Comparison of ENCODE assay signal across 1 cellular context in the genomic region with DNA sequence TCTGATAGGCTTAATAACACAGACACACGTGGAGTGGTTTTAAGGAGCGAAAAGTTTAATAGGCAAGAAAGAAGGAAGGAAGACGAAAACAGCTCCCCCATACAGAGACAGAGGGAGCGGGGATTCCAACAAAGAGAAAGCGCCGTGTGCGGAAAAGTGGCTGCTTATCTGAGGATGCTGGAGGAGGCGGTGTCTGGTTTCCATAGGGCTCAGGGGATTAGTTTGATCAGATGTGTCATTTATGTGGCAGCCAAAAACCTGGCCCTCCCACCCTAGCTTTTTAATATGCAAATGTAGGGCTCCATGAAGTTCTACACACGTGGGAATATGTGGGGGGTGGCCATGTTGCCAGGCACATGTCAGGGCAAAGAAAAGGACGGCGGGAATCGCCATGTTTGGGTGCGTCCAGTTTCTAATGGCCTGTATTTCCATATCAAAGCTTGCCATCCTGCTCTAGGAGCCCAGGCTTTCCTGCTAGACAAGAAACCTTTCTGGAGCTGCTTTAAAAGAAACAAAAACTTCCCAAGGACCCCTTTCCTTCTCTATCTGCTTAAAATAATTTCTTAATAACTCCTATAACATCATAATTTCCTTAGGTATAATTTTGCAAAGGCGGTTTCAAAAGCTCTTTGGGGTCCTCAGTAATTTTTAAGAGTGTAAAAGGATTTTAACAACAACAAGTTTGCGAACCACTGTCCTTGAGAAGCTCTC.
A peak's percentile ranks its signal among the peaks of the same experiment; 100 is the strongest.
TF ChIP-seq lines count a peak whose summit lies in the region.

No MANE protein-coding gene starts in this region.

TF ChIP-seq in HEK293, 187 proteins besides CTCF, POLR2A, EP300 and RAD21 (continued from another document):
- peak; percentile 25; the same call in 1 of the 2 replicates for TF ChIP-seq PATZ1 (tag by site-specific recombination; IDR thresholded peaks at IDR 0.05)
- no peak for TF ChIP-seq ZBTB26 (tag by site-specific recombination; optimal IDR thresholded peaks at IDR 0.05)
- TF ChIP-seq ZNF529 (tag by site-specific recombination; IDR thresholded peaks at IDR 0.05; ENCODE audit: insufficient replicate concordance): no peak
- peak; percentile 22; the same call in 1 of the 2 replicates for TF ChIP-seq ZBTB20 (tag by site-specific recombination; IDR thresholded peaks at IDR 0.05)
- no peak for TF ChIP-seq ZNF571 (tag by site-specific recombination; IDR thresholded peaks at IDR 0.05)
- TF ChIP-seq ZNF585B (tag by site-specific recombination; IDR thresholded peaks at IDR 0.05): no peak
- TF ChIP-seq ZNF394 (tag by site-specific recombination; IDR thresholded peaks at IDR 0.05; ENCODE audit: borderline replicate concordance): peak; percentile 28; the same call in 1 of the 2 replicates
- TF ChIP-seq YY1 (tag by site-specific recombination; IDR thresholded peaks at IDR 0.05): peak; percentile 52; the same call in 1 of the 2 replicates
- TF ChIP-seq ZFHX2 (tag by site-specific recombination; conservative IDR thresholded peaks at IDR 0.05): peak; percentile 32
- peak; percentile 88; the same call in 1 of the 2 replicates for TF ChIP-seq PRDM10 (tag by site-specific recombination; IDR thresholded peaks at IDR 0.05)
- 0 out of 2 replicates have a peak, but pooled peaks have one; percentile 45 for TF ChIP-seq HIC1 (tag by site-specific recombination; IDR thresholded peaks at IDR 0.05)
- peak; percentile 76 for TF ChIP-seq ZNF366 (tag by site-specific recombination; conservative IDR thresholded peaks at IDR 0.05)
- 0 out of 2 replicates have a peak, but pooled peaks have one; percentile 16 for TF ChIP-seq PRDM1 (tag by site-specific recombination; IDR thresholded peaks at IDR 0.05)
- TF ChIP-seq PRDM4 (tag by site-specific recombination; IDR thresholded peaks at IDR 0.05): no peak
- peak; percentile 25; the same call in 1 of the 2 replicates for TF ChIP-seq WT1 (tag by site-specific recombination; IDR thresholded peaks at IDR 0.05)
- TF ChIP-seq KLF9 (tag by site-specific recombination; IDR thresholded peaks at IDR 0.05; ENCODE audit: low read depth): no peak
- TF ChIP-seq, protein P1, sequence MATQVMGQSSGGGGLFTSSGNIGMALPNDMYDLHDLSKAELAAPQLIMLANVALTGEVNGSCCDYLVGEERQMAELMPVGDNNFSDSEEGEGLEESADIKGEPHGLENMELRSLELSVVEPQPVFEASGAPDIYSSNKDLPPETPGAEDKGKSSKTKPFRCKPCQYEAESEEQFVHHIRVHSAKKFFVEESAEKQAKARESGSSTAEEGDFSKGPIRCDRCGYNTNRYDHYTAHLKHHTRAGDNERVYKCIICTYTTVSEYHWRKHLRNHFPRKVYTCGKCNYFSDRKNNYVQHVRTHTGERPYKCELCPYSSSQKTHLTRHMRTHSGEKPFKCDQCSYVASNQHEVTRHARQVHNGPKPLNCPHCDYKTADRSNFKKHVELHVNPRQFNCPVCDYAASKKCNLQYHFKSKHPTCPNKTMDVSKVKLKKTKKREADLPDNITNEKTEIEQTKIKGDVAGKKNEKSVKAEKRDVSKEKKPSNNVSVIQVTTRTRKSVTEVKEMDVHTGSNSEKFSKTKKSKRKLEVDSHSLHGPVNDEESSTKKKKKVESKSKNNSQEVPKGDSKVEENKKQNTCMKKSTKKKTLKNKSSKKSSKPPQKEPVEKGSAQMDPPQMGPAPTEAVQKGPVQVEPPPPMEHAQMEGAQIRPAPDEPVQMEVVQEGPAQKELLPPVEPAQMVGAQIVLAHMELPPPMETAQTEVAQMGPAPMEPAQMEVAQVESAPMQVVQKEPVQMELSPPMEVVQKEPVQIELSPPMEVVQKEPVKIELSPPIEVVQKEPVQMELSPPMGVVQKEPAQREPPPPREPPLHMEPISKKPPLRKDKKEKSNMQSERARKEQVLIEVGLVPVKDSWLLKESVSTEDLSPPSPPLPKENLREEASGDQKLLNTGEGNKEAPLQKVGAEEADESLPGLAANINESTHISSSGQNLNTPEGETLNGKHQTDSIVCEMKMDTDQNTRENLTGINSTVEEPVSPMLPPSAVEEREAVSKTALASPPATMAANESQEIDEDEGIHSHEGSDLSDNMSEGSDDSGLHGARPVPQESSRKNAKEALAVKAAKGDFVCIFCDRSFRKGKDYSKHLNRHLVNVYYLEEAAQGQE (tag by site-specific recombination; IDR thresholded peaks at IDR 0.05): no peak
- TF ChIP-seq, protein P2, sequence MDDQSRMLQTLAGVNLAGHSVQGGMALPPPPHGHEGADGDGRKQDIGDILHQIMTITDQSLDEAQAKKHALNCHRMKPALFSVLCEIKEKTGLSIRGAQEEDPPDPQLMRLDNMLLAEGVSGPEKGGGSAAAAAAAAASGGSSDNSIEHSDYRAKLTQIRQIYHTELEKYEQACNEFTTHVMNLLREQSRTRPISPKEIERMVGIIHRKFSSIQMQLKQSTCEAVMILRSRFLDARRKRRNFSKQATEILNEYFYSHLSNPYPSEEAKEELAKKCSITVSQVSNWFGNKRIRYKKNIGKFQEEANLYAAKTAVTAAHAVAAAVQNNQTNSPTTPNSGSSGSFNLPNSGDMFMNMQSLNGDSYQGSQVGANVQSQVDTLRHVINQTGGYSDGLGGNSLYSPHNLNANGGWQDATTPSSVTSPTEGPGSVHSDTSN (CRISPR knock-in tag; IDR thresholded peaks at IDR 0.05): no peak
- no peak for TF ChIP-seq ZNF548 (tag by site-specific recombination; IDR thresholded peaks at IDR 0.05)
- TF ChIP-seq ZNF843 (tag by site-specific recombination; IDR thresholded peaks at IDR 0.05): 0 out of 2 replicates have a peak, but pooled peaks have one; percentile 21
- peak; percentile 99 for TF ChIP-seq MZF1 (tag by site-specific recombination; IDR thresholded peaks at IDR 0.05; ENCODE audit: borderline replicate concordance)
- TF ChIP-seq OSR2 (tag by site-specific recombination; IDR thresholded peaks at IDR 0.05): peak; percentile 54
- TF ChIP-seq ZNF596 (tag by site-specific recombination; IDR thresholded peaks at IDR 0.05): no peak
- TF ChIP-seq ZNF837 (tag by site-specific recombination; IDR thresholded peaks at IDR 0.05): no peak
- peak; percentile 30; the same call in 1 of the 2 replicates for TF ChIP-seq SP3 (tag by site-specific recombination; IDR thresholded peaks at IDR 0.05)
- peak; percentile 20; the same call in 1 of the 2 replicates for TF ChIP-seq EGR2 (tag by site-specific recombination; IDR thresholded peaks at IDR 0.05; ENCODE audit: low read depth)
- TF ChIP-seq FEZF1 (tag by site-specific recombination; IDR thresholded peaks at IDR 0.05): peak; percentile 95
- TF ChIP-seq ZNF433 (tag by site-specific recombination; IDR thresholded peaks at IDR 0.05; ENCODE audit: low read depth): no peak
TF ChIP-seq in HEK293: peak in this region for 19.
